In genomic region chr20:35994994-35995453, GRCh38 we compare ENCODE assay signal across 2 cellular contexts.
TF ChIP-seq lines count a peak whose summit lies in the region.

No MANE protein-coding gene starts in this region.

TF ChIP-seq in IMR-90, 13 proteins besides CTCF, POLR2A, EP300 and RAD21:
- TF ChIP-seq MAFK (IDR thresholded peaks at IDR 0.05; ENCODE audit: low read depth, low read length) (no peak), SMC3 (IDR thresholded peaks at IDR 0.05; ENCODE audit: low read depth, low read length) (peak; percentile 97)
TF ChIP-seq in IMR-90: peak in this region for 1.

TF ChIP-seq in H1, 55 proteins besides CTCF, POLR2A, EP300 and RAD21:
- TF ChIP-seq EGR1 (IDR thresholded peaks at IDR 0.05; ENCODE audit: borderline replicate concordance, low read depth, low read length), result no peak
- TF ChIP-seq EZH2 (IDR thresholded peaks at IDR 0.05; ENCODE audit: low read depth, low read length, severe bottlenecking), result no peak
- TF ChIP-seq CTBP2 (IDR thresholded peaks at IDR 0.05; ENCODE audit: borderline replicate concordance, insufficient read depth, insufficient read length, low read length), result no peak
- TF ChIP-seq YY1 (IDR thresholded peaks at IDR 0.05; ENCODE audit: low read depth, low read length), result peak; percentile 68
- TF ChIP-seq BCL11A (IDR thresholded peaks at IDR 0.05; ENCODE audit: low read depth in 2 of 2, low read length in 2 of 2), result no peak
- TF ChIP-seq RXRA (IDR thresholded peaks at IDR 0.05; ENCODE audit: insufficient read depth, low read depth, low read length), result no peak
- no peak for TF ChIP-seq RBBP5 (IDR thresholded peaks at IDR 0.05; ENCODE audit: borderline replicate concordance, low read depth, low read length)
- no peak for TF ChIP-seq E2F6 (IDR thresholded peaks at IDR 0.05)
- TF ChIP-seq GTF2F1 (IDR thresholded peaks at IDR 0.05; ENCODE audit: borderline replicate concordance, low read depth, low read length), result no peak
- peak; percentile 55; the same call in 1 of the 2 replicates for TF ChIP-seq TBP (IDR thresholded peaks at IDR 0.05; ENCODE audit: low read depth, low read length)
- TF ChIP-seq CBX8 (IDR thresholded peaks at IDR 0.05; ENCODE audit: borderline replicate concordance, low read depth, low read length), result no peak
- TF ChIP-seq MAX (IDR thresholded peaks at IDR 0.05), result peak; percentile 28; the same call in 1 of the 2 replicates
- TF ChIP-seq MAFK (IDR thresholded peaks at IDR 0.05; ENCODE audit: low read depth, low read length), result no peak
- TF ChIP-seq ATF2 (IDR thresholded peaks at IDR 0.05; ENCODE audit: low read length), result 0 out of 2 replicates have a peak, but pooled peaks have one; percentile 23
- TF ChIP-seq SP1 (IDR thresholded peaks at IDR 0.05; ENCODE audit: low read depth, low read length), result no peak
- peak; percentile 65; the same call in 1 of the 2 replicates for TF ChIP-seq TCF12 (IDR thresholded peaks at IDR 0.05; ENCODE audit: low read depth, low read length)
